ENCODE assay signal across 19 cellular contexts in genomic region chr12:107593713-107594381, GRCh38.
DNase-seq lines count a peak whose midpoint lies in the region; ATAC-seq, FAIRE-seq and TF ChIP-seq lines count a peak whose summit lies in the region.
"Had no signal": no experiment of that assay in that cellular context is flagged by ENCODE, and none has a peak within 500 bp of the region (broad histone marks: within the 10 kb centered on the region; RNA-seq: fewer than 3 reads in every experiment).

No MANE protein-coding gene starts in this region.

- POLR2A ChIA-PET in Caco-2 (lab: Charles Lee): no interaction called here
- POLR2A ChIA-PET in K562 (lab: Yijun Ruan, JAX): interaction anchor here (0.6 to 0.7 kb wide), 2 partner anchors 73 to 471 kb away, joined by 3 read pairs; no protein-coding TSS in a partner anchor
- POLR2A ChIA-PET in activated CD4-positive, alpha-beta memory T cell treated with anti-CD3 and anti-CD28 coated beads for 36 hours (lab: Charles Lee): no interaction called here

- no peak overlapping the region for H3K27ac Mint-ChIP-seq in Caco-2 (ENCODE audit: unreplicated experiment)
- no peak overlapping the region for H3K27ac Mint-ChIP-seq in natural killer cell treated with Interleukin-12 subunit alpha and Interleukin-12 subunit beta and Interleukin-15 and Interleukin-18, amount 100 ng/mL, for 72 hours
- H3K27ac Mint-ChIP-seq in activated CD4-positive, alpha-beta memory T cell treated with anti-CD3 and anti-CD28 coated beads for 36 hours: no peak overlapping the region
- H3K27ac Mint-ChIP-seq: CD4-positive, CD25-positive, alpha-beta regulatory T cell; nephron; progenitor cell of endocrine pancreas; stimulated activated memory B cell treated with anti-CD40 and anti-IgM and Interleukin-4, amounts not matched to agents 10 μg/mL and 1 μg/mL and 100 μg/mL, for 72 hours had no signal

- H3K9me3 ChIP-seq in Caco-2: no peaks in the 10 kb centered on the region; the same call in 1 of the 2 replicates
- H3K9me3 ChIP-seq in K562 (replicated peaks; ENCODE audit: control insufficient read depth, insufficient read depth, low read depth, low read length): peaks cover 5% of the 10 kb centered on the region
- H3K9me3 ChIP-seq in aorta (ENCODE audit: control insufficient read depth, low read length): peaks cover 11% of the 10 kb centered on the region

- BruUV-seq in Caco-2 (replicated peaks; lab: Mats Ljungman, UMichigan) (no TSS peak), K562 (replicated peaks; lab: Mats Ljungman, UMichigan) (no TSS peak)

- intact Hi-C loops in Caco-2 (cut with micrococcal nuclease; ENCODE audit: unreplicated experiment): no loop called here
- intact Hi-C loops in K562 (cut with micrococcal nuclease): no loop called here
- intact Hi-C loops in activated CD4-positive, alpha-beta memory T cell treated with anti-CD3 and anti-CD28 coated beads for 36 hours (cut with micrococcal nuclease): no loop called here
- intact Hi-C loops in aorta (cut with DNase I): no loop called here

- DNase-seq in Caco-2 (peak; percentile 45 to 50), GM12891 (ENCODE audit: insufficient read length, low spot score) (no peak), MV-4-11 (lab: John Stamatoyannopoulos, UW) (peak; percentile 9), K562 (ENCODE audit: extremely low read depth in 1 of 4, low spot score in 3 of 4) (peak; percentile 39 to 73 (median 64)), aorta (no peak)
- DNase-seq in natural killer cell treated with Interleukin-12 subunit alpha and Interleukin-12 subunit beta and Interleukin-15 and Interleukin-18, amount 100 ng/mL, for 72 hours (ENCODE audit: low spot score): no peak
- no peak for DNase-seq in activated CD4-positive, alpha-beta memory T cell treated with anti-CD3 and anti-CD28 coated beads for 36 hours
- DNase-seq in effector CD8-positive, alpha-beta T cell (lab: John Stamatoyannopoulos, UW): no peak
- DNase-seq: activated CD8-positive, alpha-beta memory T cell treated with anti-CD3 and anti-CD28 coated beads for 24 hours; activated effector memory CD4-positive, alpha-beta T cell treated with anti-CD3 and anti-CD28 coated beads, Interleukin-2, amount 50 U/mL, for 16 hours; amniotic stem cell; CD4-positive, CD25-positive, alpha-beta regulatory T cell; cerebellar nuclear complex; NCI-H1092 treated with DMSO at 0.1 percent for 48 hours had no signal

- H3K4me1 ChIP-seq in Caco-2 (no peaks in the 10 kb centered on the region), K562 (replicated peaks in 1 of 2; ENCODE audit: control insufficient read depth in 2 of 2, insufficient read depth in 2 of 2, low read length in 2 of 2) (no peaks in the 10 kb centered on the region), aorta (ENCODE audit: control insufficient read depth in 1 of 2, insufficient read depth in 2 of 2, low read length in 2 of 2) (no peaks in the 10 kb centered on the region)
- H3K4me1 ChIP-seq: tibial nerve had no signal

- H3K27me3 ChIP-seq in Caco-2 (replicated peaks; ENCODE audit: control insufficient read depth, insufficient read depth, low read length): no peaks in the 10 kb centered on the region
- no peaks in the 10 kb centered on the region; a peak in 1 of 5 replicates for H3K27me3 ChIP-seq in K562 (ENCODE audit: control insufficient read depth in 2 of 2, insufficient read depth in 2 of 2, low read length in 2 of 2)
- H3K27me3 ChIP-seq in aorta (ENCODE audit: control insufficient read depth in 1 of 2, insufficient read depth in 2 of 2, low read length in 1 of 2): no peaks in the 10 kb centered on the region
- H3K27me3 ChIP-seq: tibial nerve had no signal

- in situ Hi-C loops in K562 (cut with MboI): no loop called here

- no peaks in the 10 kb centered on the region for H3K36me3 Mint-ChIP-seq in Caco-2 (ENCODE audit: insufficient read depth, unreplicated experiment)
- H3K36me3 Mint-ChIP-seq in natural killer cell treated with Interleukin-12 subunit alpha and Interleukin-12 subunit beta and Interleukin-15 and Interleukin-18, amount 100 ng/mL, for 72 hours: no peaks in the 10 kb centered on the region
- H3K36me3 Mint-ChIP-seq in activated CD4-positive, alpha-beta memory T cell treated with anti-CD3 and anti-CD28 coated beads for 36 hours: peaks cover 13% of the 10 kb centered on the region
- H3K36me3 Mint-ChIP-seq: stimulated activated memory B cell treated with anti-CD40 and anti-IgM and Interleukin-4, amounts not matched to agents 10 μg/mL and 1 μg/mL and 100 μg/mL, for 72 hours had no signal

- H3K9me1 ChIP-seq in K562 (ENCODE audit: control insufficient read depth, insufficient read depth, low read length): no peaks in the 10 kb centered on the region

- no peak for TF ChIP-seq POLR2A in GM12891 (IDR thresholded peaks at IDR 0.05; ENCODE audit: low read depth, low read length)
- TF ChIP-seq POLR2A in K562 (conservative IDR thresholded peaks at IDR 0.05): no peak

- ATAC-seq in K562: peak; percentile 90
- no peak for ATAC-seq in natural killer cell treated with Interleukin-12 subunit alpha and Interleukin-12 subunit beta and Interleukin-15 and Interleukin-18, amount 100 ng/mL, for 72 hours
- ATAC-seq in aorta (ENCODE audit: low FRiP score): no peak
- ATAC-seq: stimulated activated memory B cell treated with anti-CD40 and anti-IgM and Interleukin-4, amounts not matched to agents 10 μg/mL and 1 μg/mL and 100 μg/mL, for 72 hours had no signal

- WGBS in K562 (ENCODE audit: insufficient coverage, low coverage, missing lambda C conversion rate): 4% methylated on average over 6 of the region's 7 CpGs
- 90% methylated on average over 7 of the region's 7 CpGs for WGBS in aorta, 2 donors

- 0 out of 2 replicates have a peak overlapping the region, but pooled peaks have one; percentile 24 for H2AFZ ChIP-seq in K562 (ENCODE audit: low read depth, low read length)

- H3K36me3 ChIP-seq in Caco-2 (ENCODE audit: control insufficient read depth, insufficient read depth, low read length) (no peaks in the 10 kb centered on the region), K562 (ENCODE audit: control insufficient read depth, insufficient read depth, low read length) (no peaks in the 10 kb centered on the region), aorta (ENCODE audit: control insufficient read depth in 1 of 2, insufficient read depth in 2 of 2, low read length in 1 of 2) (no peaks in the 10 kb centered on the region)
- H3K36me3 ChIP-seq: tibial nerve had no signal

- no peak for TF ChIP-seq RAD21 in K562 (CRISPR knock-in tag; conservative IDR thresholded peaks at IDR 0.05 in 1 of 2, IDR thresholded peaks at IDR 0.05 in 1 of 2)

- no peak overlapping the region for H3K27ac ChIP-seq in K562 (ENCODE audit: extremely low read depth, low read depth, low read length)
- H3K27ac ChIP-seq in aorta (ENCODE audit: low read depth in 1 of 2, low read length in 2 of 2): no peak overlapping the region
- H3K27ac ChIP-seq: tibial nerve had no signal

- TF ChIP-seq EP300 in K562 (IDR thresholded peaks at IDR 0.05; ENCODE audit: low read length): no peak

- no peak overlapping the region for H3K4me2 ChIP-seq in K562 (ENCODE audit: insufficient read depth, low read length)

- no peaks in the 10 kb centered on the region for H3K27me3 Mint-ChIP-seq in Caco-2 (ENCODE audit: insufficient read depth, unreplicated experiment)
- H3K27me3 Mint-ChIP-seq in natural killer cell treated with Interleukin-12 subunit alpha and Interleukin-12 subunit beta and Interleukin-15 and Interleukin-18, amount 100 ng/mL, for 72 hours: no peaks in the 10 kb centered on the region
- H3K27me3 Mint-ChIP-seq in activated CD4-positive, alpha-beta memory T cell treated with anti-CD3 and anti-CD28 coated beads for 36 hours: no peaks in the 10 kb centered on the region
- H3K27me3 Mint-ChIP-seq: progenitor cell of endocrine pancreas had no signal

- H4K20me1 ChIP-seq in K562 (replicated peaks; ENCODE audit: control insufficient read depth, insufficient read depth, low read length): no peaks in the 10 kb centered on the region

- H3K4me3 ChIP-seq in Caco-2 (ENCODE audit: low read depth, low read length) (no peak overlapping the region), K562 (no peak overlapping the region), aorta (ENCODE audit: low read length in 2 of 2) (no peak overlapping the region)
- H3K4me3 ChIP-seq: tibial nerve had no signal

- no peak overlapping the region for H3K9ac ChIP-seq in K562 (ENCODE audit: insufficient read depth in 1 of 2, low read depth in 2 of 2, low read length in 2 of 2)

- peaks cover 9% of the 10 kb centered on the region for H3K9me3 Mint-ChIP-seq in Caco-2 (ENCODE audit: unreplicated experiment)
- H3K9me3 Mint-ChIP-seq in natural killer cell treated with Interleukin-12 subunit alpha and Interleukin-12 subunit beta and Interleukin-15 and Interleukin-18, amount 100 ng/mL, for 72 hours: no peaks in the 10 kb centered on the region
- peaks cover 16% of the 10 kb centered on the region for H3K9me3 Mint-ChIP-seq in activated CD4-positive, alpha-beta memory T cell treated with anti-CD3 and anti-CD28 coated beads for 36 hours
- H3K9me3 Mint-ChIP-seq: nephron had no signal

- no peaks in the 10 kb centered on the region for H3K4me1 Mint-ChIP-seq in Caco-2 (ENCODE audit: low read depth, unreplicated experiment)
- peaks cover 0 to 8% of the 10 kb centered on the region in 2 donors for H3K4me1 Mint-ChIP-seq in natural killer cell treated with Interleukin-12 subunit alpha and Interleukin-12 subunit beta and Interleukin-15 and Interleukin-18, amount 100 ng/mL, for 72 hours (ENCODE audit: low read depth in 2 of 2)
- no peaks in the 10 kb centered on the region for H3K4me1 Mint-ChIP-seq in activated CD4-positive, alpha-beta memory T cell treated with anti-CD3 and anti-CD28 coated beads for 36 hours (ENCODE audit: low read depth)
- H3K4me1 Mint-ChIP-seq: nephron; stimulated activated memory B cell treated with anti-CD40 and anti-IgM and Interleukin-4, amounts not matched to agents 10 μg/mL and 1 μg/mL and 100 μg/mL, for 72 hours had no signal

- TF ChIP-seq CTCF in Caco-2 (IDR thresholded peaks at IDR 0.05; ENCODE audit: insufficient read depth in 1 of 2, low read depth in 1 of 2, low read length in 1 of 2, severe bottlenecking in 1 of 2, unreplicated experiment in 1 of 2): no peak
- no peak for TF ChIP-seq CTCF in K562 (IDR thresholded peaks at IDR 0.05 in 2 of 3, conservative IDR thresholded peaks at IDR 0.05 in 1 of 3; ENCODE audit: insufficient read depth in 2 of 3, low read depth in 1 of 3, low read length in 3 of 3)

- peak; percentile 35 for FAIRE-seq in GM12891 (lab: Jason Lieb, UNC)
- peak; percentile 71 for FAIRE-seq in K562 (lab: Jason Lieb, UNC)
- FAIRE-seq: frontal cortex had no signal

- CTCF ChIA-PET in Caco-2 (lab: Charles Lee): no interaction called here
- CTCF ChIA-PET in K562 (lab: Yijun Ruan, JAX; ENCODE audit: low intra/inter-chr PET ratio): no interaction called here
- CTCF ChIA-PET in activated CD4-positive, alpha-beta memory T cell treated with anti-CD3 and anti-CD28 coated beads for 36 hours (lab: Charles Lee): no interaction called here

- H3K79me2 ChIP-seq in K562 (ENCODE audit: control insufficient read depth, insufficient read depth, low read length): no peaks in the 10 kb centered on the region

- H3K4me3 Mint-ChIP-seq in Caco-2 (ENCODE audit: unreplicated experiment): peak overlapping the region; percentile 47
- no peak overlapping the region for H3K4me3 Mint-ChIP-seq in natural killer cell treated with Interleukin-12 subunit alpha and Interleukin-12 subunit beta and Interleukin-15 and Interleukin-18, amount 100 ng/mL, for 72 hours
- H3K4me3 Mint-ChIP-seq in activated CD4-positive, alpha-beta memory T cell treated with anti-CD3 and anti-CD28 coated beads for 36 hours: no peak overlapping the region
- H3K4me3 Mint-ChIP-seq: CD4-positive, CD25-positive, alpha-beta regulatory T cell; nephron; stimulated activated memory B cell treated with anti-CD40 and anti-IgM and Interleukin-4, amounts not matched to agents 10 μg/mL and 1 μg/mL and 100 μg/mL, for 72 hours had no signal

Comparison
In these comparisons a context has a peak if more than half of its experiments do, and no peak if none do; other contexts are left out.
1. DNase-seq: peak in Caco-2 (2 of 2), MV-4-11 (single experiment) and K562 (4 of 4); none in GM12891 (single experiment), natural killer cell treated with Interleukin-12 subunit alpha and Interleukin-12 subunit beta and Interleukin-15 and Interleukin-18, amount 100 ng/mL, for 72 hours (single experiment), activated CD4-positive, alpha-beta memory T cell treated with anti-CD3 and anti-CD28 coated beads for 36 hours (single experiment), aorta (0 of 2) and effector CD8-positive, alpha-beta T cell (single experiment).